7 cellular contexts compared by ENCODE assay signal in the genomic region with DNA sequence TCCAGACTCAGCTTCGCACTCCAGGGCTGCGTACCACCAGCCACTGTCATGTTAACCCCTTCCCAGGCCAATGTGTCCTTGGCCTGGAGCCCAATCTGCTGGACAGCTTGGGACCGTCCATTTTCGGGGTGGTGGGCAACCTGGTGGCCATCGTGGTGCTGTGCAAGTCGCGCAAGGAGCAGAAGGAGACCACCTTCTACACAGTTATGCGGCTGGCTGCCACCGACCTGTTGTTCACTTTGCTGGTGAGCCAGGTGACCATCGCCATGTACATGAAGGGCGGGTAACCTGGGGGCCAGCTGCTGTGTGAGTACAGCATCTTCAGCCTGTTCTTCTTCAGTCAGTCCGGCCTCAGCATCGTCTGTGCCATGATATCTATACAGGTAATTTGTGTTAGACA.
A peak's percentile ranks its signal among the peaks of the same experiment; 100 is the strongest.
DNase-seq lines count a peak whose midpoint lies in the region; ATAC-seq, FAIRE-seq and TF ChIP-seq lines count a peak whose summit lies in the region.
"Not testable (repeated sequence)": the region's sequence is repeated elsewhere in the genome, so short reads cannot be mapped to it uniquely, and the experiment has no call there.

No MANE protein-coding gene starts in this region.

- H3K36me3 ChIP-seq in kidney (ENCODE audit: control insufficient read depth in 1 of 2, insufficient read depth in 2 of 2, low read length in 2 of 2); sigmoid colon; suprapubic skin; aorta (ENCODE audit: control insufficient read depth in 1 of 2, insufficient read depth in 2 of 2, low read length in 1 of 2): not testable (repeated sequence)

- DNase-seq in left cardiac atrium = peak; percentile 11
- DNase-seq in kidney = peak; percentile 48
- not testable (repeated sequence) for DNase-seq in natural killer cell treated with Interleukin-12 subunit alpha and Interleukin-12 subunit beta and Interleukin-15 and Interleukin-18, amount 100 ng/mL, for 72 hours (ENCODE audit: low spot score); aorta
- peak; percentile 59 for DNase-seq in sigmoid colon
- peak; percentile 40 to 72 for DNase-seq in suprapubic skin (ENCODE audit: low spot score in 2 of 2)

- H3K27ac Mint-ChIP-seq in natural killer cell treated with Interleukin-12 subunit alpha and Interleukin-12 subunit beta and Interleukin-15 and Interleukin-18, amount 100 ng/mL, for 72 hours = not testable (repeated sequence)

- H3K27ac ChIP-seq in kidney (ENCODE audit: low read depth in 2 of 2, low read length in 2 of 2); sigmoid colon; suprapubic skin; aorta (ENCODE audit: low read depth in 1 of 2, low read length in 2 of 2): not testable (repeated sequence)

- H3K9me3 Mint-ChIP-seq in natural killer cell treated with Interleukin-12 subunit alpha and Interleukin-12 subunit beta and Interleukin-15 and Interleukin-18, amount 100 ng/mL, for 72 hours = not testable (repeated sequence)

- not testable (repeated sequence) for TF ChIP-seq POLR2A in sigmoid colon (IDR thresholded peaks at IDR 0.05); suprapubic skin (IDR thresholded peaks at IDR 0.05)

- not testable (repeated sequence) for H3K4me3 Mint-ChIP-seq in natural killer cell treated with Interleukin-12 subunit alpha and Interleukin-12 subunit beta and Interleukin-15 and Interleukin-18, amount 100 ng/mL, for 72 hours

- not testable (repeated sequence) for TF ChIP-seq EP300 in sigmoid colon (IDR thresholded peaks at IDR 0.05); suprapubic skin (IDR thresholded peaks at IDR 0.05)

- ATAC-seq in esophagus mucosa = peak; percentile 20
- not testable (repeated sequence) for ATAC-seq in left cardiac atrium
- ATAC-seq in natural killer cell treated with Interleukin-12 subunit alpha and Interleukin-12 subunit beta and Interleukin-15 and Interleukin-18, amount 100 ng/mL, for 72 hours = peak; percentile 20 to 49
- peak; percentile 72 for ATAC-seq in aorta (ENCODE audit: low FRiP score)

- H3K27me3 ChIP-seq in sigmoid colon; suprapubic skin; aorta (ENCODE audit: control insufficient read depth in 1 of 2, insufficient read depth in 2 of 2, low read length in 1 of 2): not testable (repeated sequence)

- not testable (repeated sequence) for FAIRE-seq in kidney (lab: Jason Lieb, UNC)

- H3K36me3 Mint-ChIP-seq in natural killer cell treated with Interleukin-12 subunit alpha and Interleukin-12 subunit beta and Interleukin-15 and Interleukin-18, amount 100 ng/mL, for 72 hours = not testable (repeated sequence)

- not testable (repeated sequence) for H3K4me1 ChIP-seq in kidney (ENCODE audit: control insufficient read depth in 1 of 2, insufficient read depth in 1 of 2, low read depth in 1 of 2, low read length in 2 of 2); sigmoid colon; suprapubic skin; aorta (ENCODE audit: control insufficient read depth in 1 of 2, insufficient read depth in 2 of 2, low read length in 2 of 2)

- not testable (repeated sequence) for H3K9me3 ChIP-seq in kidney (ENCODE audit: control insufficient read depth in 1 of 2, low read length in 2 of 2); sigmoid colon; suprapubic skin; aorta (ENCODE audit: control insufficient read depth, low read length)

- H3K4me3 ChIP-seq in kidney (ENCODE audit: low read length in 2 of 2); sigmoid colon; suprapubic skin; aorta (ENCODE audit: low read length in 2 of 2): not testable (repeated sequence)

- not testable (repeated sequence) for H3K9ac ChIP-seq in kidney (ENCODE audit: low read length in 2 of 2)

- H3K4me1 Mint-ChIP-seq in natural killer cell treated with Interleukin-12 subunit alpha and Interleukin-12 subunit beta and Interleukin-15 and Interleukin-18, amount 100 ng/mL, for 72 hours (ENCODE audit: low read depth in 2 of 2) = not testable (repeated sequence)

- H3K27me3 Mint-ChIP-seq in natural killer cell treated with Interleukin-12 subunit alpha and Interleukin-12 subunit beta and Interleukin-15 and Interleukin-18, amount 100 ng/mL, for 72 hours = not testable (repeated sequence)

- WGBS in sigmoid colon, 2 donors = 90 to 91% methylated on average over 8 to 11 of the region's 13 CpGs
- WGBS in suprapubic skin = 83% methylated on average over 2 of the region's 13 CpGs
- WGBS in aorta, 2 donors = 79 to 81% methylated on average over 7 to 11 of the region's 13 CpGs

- intact Hi-C loops in left cardiac atrium (cut with DNase I); kidney (cut with DNase I); sigmoid colon (cut with DNase I); aorta (cut with DNase I): not testable (repeated sequence)

- TF ChIP-seq CTCF in kidney (IDR thresholded peaks at IDR 0.05; ENCODE audit: borderline replicate concordance, extremely low read depth, insufficient read depth); sigmoid colon (IDR thresholded peaks at IDR 0.05); suprapubic skin (IDR thresholded peaks at IDR 0.05): not testable (repeated sequence)
